11 cellular contexts compared by ENCODE assay signal in genomic region chr3:128281461-128282367, GRCh38.
DNase-seq lines count a peak whose midpoint lies in the region; ATAC-seq and TF ChIP-seq lines count a peak whose summit lies in the region.
"Had no signal": no experiment of that assay in that cellular context is flagged by ENCODE, and none has a peak within 500 bp of the region (broad histone marks: within the 10 kb centered on the region; RNA-seq: fewer than 3 reads in every experiment).

No MANE protein-coding gene starts in this region.

- no peaks in the 10 kb centered on the region; the same call in 2 of the 3 replicates for H3K9me3 Mint-ChIP-seq in GM23338
- no peaks in the 10 kb centered on the region for H3K9me3 Mint-ChIP-seq in activated CD4-positive, alpha-beta memory T cell treated with anti-CD3 and anti-CD28 coated beads for 36 hours
- H3K9me3 Mint-ChIP-seq: T-cell had no signal

- H3K27ac Mint-ChIP-seq in GM23338: peak overlapping the region; percentile 76; the same call in 1 of the 2 replicates
- H3K27ac Mint-ChIP-seq in activated CD4-positive, alpha-beta memory T cell treated with anti-CD3 and anti-CD28 coated beads for 36 hours: no peak overlapping the region

- no peak overlapping the region for H2AFZ ChIP-seq in GM23338

- no peaks in the 10 kb centered on the region; the same call in 1 of the 2 replicates for H3F3A ChIP-seq in GM23338 (replicated peaks; ENCODE audit: low read depth)

- ATAC-seq in GM23338 (no peak), GM21381 (IDR thresholded peaks at IDR 0.05; ENCODE audit: unreplicated experiment) (no peak)
- ATAC-seq: T-cell had no signal

- H3K27me3 ChIP-seq in GM23338 (ENCODE audit: insufficient read depth): no peaks in the 10 kb centered on the region; the same call in 1 of the 2 replicates
- H3K27me3 ChIP-seq in iPS-20b (ENCODE audit: insufficient read depth, low read length): peaks cover 60% of the 10 kb centered on the region
- H3K27me3 ChIP-seq in prostate gland (replicated peaks; ENCODE audit: insufficient read depth): no peaks in the 10 kb centered on the region

- H3K36me3 ChIP-seq in GM23338 (ENCODE audit: insufficient read depth) (no peaks in the 10 kb centered on the region), iPS-20b (ENCODE audit: insufficient read depth, low read depth, low read length) (no peaks in the 10 kb centered on the region), prostate gland (no peaks in the 10 kb centered on the region)
- H3K36me3 ChIP-seq: WERI-Rb-1 had no signal

- H3K4me1 ChIP-seq in GM23338 (ENCODE audit: insufficient read depth) (peaks cover 48% of the 10 kb centered on the region), iPS-20b (ENCODE audit: insufficient read depth, low read length) (peaks cover 55% of the 10 kb centered on the region), prostate gland (replicated peaks) (peaks cover 9% of the 10 kb centered on the region)

- WGBS in prostate gland: 62% methylated on average over 11 of the region's 11 CpGs

- H3K9me2 ChIP-seq in GM23338 (ENCODE audit: insufficient read depth): no peaks in the 10 kb centered on the region

- no peaks in the 10 kb centered on the region for H3K9me3 ChIP-seq in iPS-20b (ENCODE audit: insufficient read depth, low read depth, low read length)
- H3K9me3 ChIP-seq in prostate gland: no peaks in the 10 kb centered on the region

- CTCF ChIA-PET in activated CD4-positive, alpha-beta memory T cell treated with anti-CD3 and anti-CD28 coated beads for 36 hours (lab: Charles Lee): no interaction called here

- no peak overlapping the region for H3K4me3 ChIP-seq in GM23338
- H3K4me3 ChIP-seq in iPS-20b (ENCODE audit: low read length): peak overlapping the region; percentile 38; the same call in 1 of the 2 replicates
- H3K4me3 ChIP-seq in prostate gland: no peak overlapping the region

- peak overlapping the region; percentile 45; the same call in 2 of the 3 replicates for H3K4me3 Mint-ChIP-seq in GM23338
- no peak overlapping the region for H3K4me3 Mint-ChIP-seq in activated CD4-positive, alpha-beta memory T cell treated with anti-CD3 and anti-CD28 coated beads for 36 hours
- H3K4me3 Mint-ChIP-seq: T-cell had no signal

- peak overlapping the region; percentile 83; the same call in 1 of the 2 replicates for H3K27ac ChIP-seq in GM23338 (ENCODE audit: low read depth)
- H3K27ac ChIP-seq in iPS-20b (ENCODE audit: low read length): no peak overlapping the region
- H3K27ac ChIP-seq in prostate gland: peak overlapping the region; percentile 64 to 69
- H3K27ac ChIP-seq: WERI-Rb-1 had no signal

- H3K9ac ChIP-seq in iPS-20b (ENCODE audit: low read depth, low read length): peak overlapping the region; percentile 22; the same call in 1 of the 2 replicates

- TF ChIP-seq CTCF in GM23338 (conservative IDR thresholded peaks at IDR 0.05; ENCODE audit: low read depth in 2 of 2) (no peak), prostate gland (IDR thresholded peaks at IDR 0.05) (no peak)

- H3K27me3 Mint-ChIP-seq in GM23338 (ENCODE audit: insufficient read depth, low read depth, poor library complexity): peaks cover 42% of the 10 kb centered on the region
- H3K27me3 Mint-ChIP-seq in activated CD4-positive, alpha-beta memory T cell treated with anti-CD3 and anti-CD28 coated beads for 36 hours: no peaks in the 10 kb centered on the region
- H3K27me3 Mint-ChIP-seq: T-cell had no signal

- POLR2A ChIA-PET in activated CD4-positive, alpha-beta memory T cell treated with anti-CD3 and anti-CD28 coated beads for 36 hours (lab: Charles Lee): no interaction called here

- H4K20me1 ChIP-seq in GM23338 (replicated peaks; ENCODE audit: insufficient read depth): no peaks in the 10 kb centered on the region

- TF ChIP-seq POLR2A in prostate gland (IDR thresholded peaks at IDR 0.05): no peak

- no peaks in the 10 kb centered on the region for H3K79me2 ChIP-seq in GM23338 (replicated peaks; ENCODE audit: insufficient read depth)

- H3K36me3 Mint-ChIP-seq in GM23338 (ENCODE audit: low read depth): no peaks in the 10 kb centered on the region; the same call in 2 of the 3 replicates
- peaks cover 2% of the 10 kb centered on the region for H3K36me3 Mint-ChIP-seq in activated CD4-positive, alpha-beta memory T cell treated with anti-CD3 and anti-CD28 coated beads for 36 hours

- peak overlapping the region; percentile 58 for H3K4me2 ChIP-seq in GM23338

- DNase-seq in GM23338 (ENCODE audit: low spot score) (no peak), prostate gland (ENCODE audit: low spot score) (no peak), NCI-H1436 (lab: John Stamatoyannopoulos, UW) (no peak), COLO829 (ENCODE audit: low spot score) (no peak)
- peak; percentile 26 for DNase-seq in activated CD8-positive, alpha-beta memory T cell treated with anti-CD3 and anti-CD28 coated beads, Interleukin-2, amount 50 U/mL, for 48 hours
- DNase-seq in activated CD4-positive, alpha-beta memory T cell treated with anti-CD3 and anti-CD28 coated beads for 36 hours: no peak
- DNase-seq: NCI-H1694, T-cell, WERI-Rb-1 had no signal

- peaks cover 80% of the 10 kb centered on the region for H3K4me1 Mint-ChIP-seq in GM23338
- no peaks in the 10 kb centered on the region for H3K4me1 Mint-ChIP-seq in activated CD4-positive, alpha-beta memory T cell treated with anti-CD3 and anti-CD28 coated beads for 36 hours (ENCODE audit: low read depth)

- intact Hi-C loops in prostate gland (cut with DNase I): no loop called here
- intact Hi-C loops in activated CD4-positive, alpha-beta memory T cell treated with anti-CD3 and anti-CD28 coated beads for 36 hours (cut with micrococcal nuclease): no loop called here

TF ChIP-seq in GM23338, 12 proteins besides CTCF, POLR2A, EP300 and RAD21:
- no peak for TF ChIP-seq POLR2AphosphoS5 (IDR thresholded peaks at IDR 0.05; ENCODE audit: low read depth)
- TF ChIP-seq EZH2 (IDR thresholded peaks at IDR 0.05; ENCODE audit: low read depth, unreplicated experiment): no peak
